Comparison of ENCODE assay signal across 19 cellular contexts in genomic region chr2:16438571-16439294, GRCh38.
"Had no signal": no experiment of that assay in that cellular context is flagged by ENCODE, and none has a peak within 500 bp of the region (broad histone marks: within the 10 kb centered on the region; RNA-seq: fewer than 3 reads in every experiment).

No MANE protein-coding gene starts in this region.

- H3K9me3 Mint-ChIP-seq: activated naive CD4-positive, alpha-beta T cell treated with anti-CD3 and anti-CD28 coated beads, Interleukin-2, amount 50 U/mL, for 24 hours; natural killer cell treated with Interleukin-12 subunit alpha and Interleukin-12 subunit beta and Interleukin-15 and Interleukin-18, amount 100 ng/mL, for 72 hours; T-helper 2 cell treated with Interferon-gamma antibody and Interleukin-4, amounts not matched to agents 5 μg/mL and 100 μg/mL, for 36 hours had no signal

- H3K4me1 ChIP-seq: ascending aorta, colonic mucosa, lower lobe of right lung, transverse colon, uterus had no signal

- H3K27ac Mint-ChIP-seq: activated naive CD4-positive, alpha-beta T cell treated with anti-CD3 and anti-CD28 coated beads, Interleukin-2, amount 50 U/mL, for 24 hours; natural killer cell treated with Interleukin-12 subunit alpha and Interleukin-12 subunit beta and Interleukin-15 and Interleukin-18, amount 100 ng/mL, for 72 hours; T-helper 2 cell treated with Interferon-gamma antibody and Interleukin-4, amounts not matched to agents 5 μg/mL and 100 μg/mL, for 36 hours had no signal

- H3K9me3 ChIP-seq: ascending aorta, colonic mucosa, lower lobe of right lung, transverse colon, uterus had no signal

- H3K4me1 Mint-ChIP-seq: activated naive CD4-positive, alpha-beta T cell treated with anti-CD3 and anti-CD28 coated beads, Interleukin-2, amount 50 U/mL, for 24 hours; central memory CD8-positive, alpha-beta T cell had no signal

- H3K36me3 ChIP-seq: ascending aorta, colonic mucosa, lower lobe of right lung, transverse colon, uterus, WERI-Rb-1 had no signal

- ATAC-seq: left colon; lower lobe of right lung; natural killer cell treated with Interleukin-12 subunit alpha and Interleukin-12 subunit beta and Interleukin-15 and Interleukin-18, amount 100 ng/mL, for 72 hours had no signal

- H3K27ac ChIP-seq: ascending aorta, colonic mucosa, lower lobe of right lung, transverse colon, uterus, WERI-Rb-1 had no signal

- H3K4me3 ChIP-seq: ascending aorta, colonic mucosa, lower lobe of right lung, transverse colon, uterus had no signal

- H3K4me3 Mint-ChIP-seq: activated naive CD4-positive, alpha-beta T cell treated with anti-CD3 and anti-CD28 coated beads, Interleukin-2, amount 50 U/mL, for 24 hours; central memory CD8-positive, alpha-beta T cell; natural killer cell treated with Interleukin-12 subunit alpha and Interleukin-12 subunit beta and Interleukin-15 and Interleukin-18, amount 100 ng/mL, for 72 hours; T-helper 2 cell treated with Interferon-gamma antibody and Interleukin-4, amounts not matched to agents 5 μg/mL and 100 μg/mL, for 36 hours had no signal

- DNase-seq: activated CD4-positive, alpha-beta T cell treated with anti-CD3 and anti-CD28 coated beads for 1 hour; activated CD4-positive, alpha-beta T cell treated with anti-CD3 and anti-CD28 coated beads, Interleukin-2, amount 50 U/mL, for 4 hours; activated gamma-delta T cell; colonic mucosa; left colon; lower lobe of right lung; nucleus accumbens; posterior cingulate gyrus; stimulated activated CD4-positive, alpha-beta T cell treated with anti-CD3 and anti-CD28 coated beads, Interleukin-2, amount 100 ng/mL, for 24 hours; stimulated activated naive CD4-positive, alpha-beta T cell treated with Interleukin-2 at 50 U/mL for 16 hours; substantia nigra; transverse colon; uterus; WERI-Rb-1 had no signal

- H3K27me3 ChIP-seq: ascending aorta, colonic mucosa, transverse colon, uterus had no signal

- H3K36me3 Mint-ChIP-seq: activated naive CD4-positive, alpha-beta T cell treated with anti-CD3 and anti-CD28 coated beads, Interleukin-2, amount 50 U/mL, for 24 hours; natural killer cell treated with Interleukin-12 subunit alpha and Interleukin-12 subunit beta and Interleukin-15 and Interleukin-18, amount 100 ng/mL, for 72 hours had no signal
